In the genomic region with DNA sequence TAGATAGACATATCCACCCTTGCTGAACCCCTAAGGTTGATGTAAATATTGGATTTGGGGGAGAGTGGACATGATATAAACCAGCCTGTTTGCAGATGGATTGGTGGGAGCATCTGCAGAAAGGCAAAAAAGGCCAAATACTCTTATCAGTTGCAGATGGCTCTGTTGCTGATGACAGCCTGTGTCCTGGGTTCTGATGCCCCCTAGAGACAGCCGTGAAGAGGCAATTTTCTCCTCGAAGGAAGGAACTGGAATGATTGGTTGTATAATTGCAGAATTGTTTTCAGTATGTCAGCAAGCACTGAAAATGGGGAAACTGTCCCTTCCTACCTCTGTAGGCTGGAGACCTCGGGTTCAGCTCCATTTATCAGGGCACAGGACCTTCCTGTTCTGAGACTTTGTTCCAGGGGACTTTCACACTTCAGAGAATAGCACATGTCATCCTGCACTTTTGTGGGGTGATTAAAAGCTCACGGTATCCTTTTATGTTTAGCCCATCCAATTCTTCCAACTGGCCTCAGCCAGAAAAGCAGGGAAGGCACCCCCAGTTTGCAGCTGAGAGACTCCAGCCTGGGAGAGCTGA, we compare ENCODE assay signal across 8 cellular contexts.
A peak's percentile ranks its signal among the peaks of the same experiment; 100 is the strongest.
DNase-seq lines count a peak whose midpoint lies in the region; ATAC-seq and TF ChIP-seq lines count a peak whose summit lies in the region.

No MANE protein-coding gene starts in this region.

- TF ChIP-seq POLR2A in lower leg skin (IDR thresholded peaks at IDR 0.05) = no peak

- intact Hi-C loops in activated CD4-positive, alpha-beta T cell treated with anti-CD3 and anti-CD28 coated beads for 36 hours (cut with DNase I, micrococcal nuclease) = loop anchor here (1.0 to 10.0 kb wide), 3 partner anchors 125 to 390 kb away; no protein-coding TSS in a partner anchor
- intact Hi-C loops in tibial artery (cut with DNase I; ENCODE audit: low total_unique reads) (no loop called here), lower leg skin (cut with DNase I; ENCODE audit: low total_unique reads) (no loop called here)

- peak; percentile 49 for ATAC-seq in activated CD4-positive, alpha-beta T cell treated with anti-CD3 and anti-CD28 coated beads for 36 hours

- 32% methylated on average over 4 of the region's 4 CpGs for WGBS in lower leg skin, 2 donors

- H3K27me3 Mint-ChIP-seq in activated CD4-positive, alpha-beta T cell treated with anti-CD3 and anti-CD28 coated beads for 36 hours = no peaks in the 10 kb centered on the region

- no peaks in the 10 kb centered on the region for H3K27me3 ChIP-seq in tibial artery

- H3K27ac ChIP-seq in tibial artery = peak overlapping the region; percentile 5 to 46

- H3K4me1 ChIP-seq in tibial artery = peaks cover 0 to 89% (median 52%) of the 10 kb centered on the region in 4 donors

- peak; percentile 27 for DNase-seq in activated CD4-positive, alpha-beta T cell treated with anti-CD3 and anti-CD28 coated beads for 36 hours
- DNase-seq in activated CD4-positive, alpha-beta T cell treated with anti-CD3 and anti-CD28 coated beads, Interleukin-2, amount 50 U/mL, for 1 hour = no peak
- DNase-seq in NCI-H2171 (lab: John Stamatoyannopoulos, UW) (peak; percentile 59), anterior cingulate cortex (lab: John Stamatoyannopoulos, UW) (peak in 39 of 58 donors; percentile 8 to 72 (median 26)), iPS-NIHi11 (ENCODE audit: low spot score) (peak; percentile 67), tibial artery (peak in 1 of 2 donors; percentile 46), lower leg skin (ENCODE audit: low spot score in 2 of 2) (no peak), OCI-M2 (lab: John Stamatoyannopoulos, UW; ENCODE audit: unreplicated experiment) (no peak)

- peak in 1 of 2 experiments; percentile 31 for TF ChIP-seq CTCF in tibial artery (IDR thresholded peaks at IDR 0.05)
- TF ChIP-seq CTCF in lower leg skin (IDR thresholded peaks at IDR 0.05) = no peak

- H3K36me3 ChIP-seq in tibial artery = peaks cover 0 to 24% (median 10%) of the 10 kb centered on the region in 3 donors

- H3K9me3 ChIP-seq in tibial artery = no peaks in the 10 kb centered on the region

- no peak overlapping the region for H3K27ac Mint-ChIP-seq in activated CD4-positive, alpha-beta T cell treated with anti-CD3 and anti-CD28 coated beads for 36 hours

- POLR2A ChIA-PET in activated CD4-positive, alpha-beta T cell treated with anti-CD3 and anti-CD28 coated beads for 36 hours (lab: Charles Lee) = interaction anchor here (0.6 kb wide), 1 partner anchor 162 kb away, joined by 3 read pairs; no protein-coding TSS in a partner anchor

- peaks cover 15% of the 10 kb centered on the region for H3K36me3 Mint-ChIP-seq in activated CD4-positive, alpha-beta T cell treated with anti-CD3 and anti-CD28 coated beads for 36 hours (ENCODE audit: low read depth)

- no peak overlapping the region for H3K4me3 ChIP-seq in tibial artery
- H3K4me3 ChIP-seq in lower leg skin (ENCODE audit: low read depth, poor library complexity, severe bottlenecking) = no peak overlapping the region

- no peaks in the 10 kb centered on the region for H3K9me3 Mint-ChIP-seq in activated CD4-positive, alpha-beta T cell treated with anti-CD3 and anti-CD28 coated beads for 36 hours (ENCODE audit: low read depth)

- peaks cover 18% of the 10 kb centered on the region for H3K4me1 Mint-ChIP-seq in activated CD4-positive, alpha-beta T cell treated with anti-CD3 and anti-CD28 coated beads for 36 hours

- CTCF ChIA-PET in activated CD4-positive, alpha-beta T cell treated with anti-CD3 and anti-CD28 coated beads for 36 hours (lab: Charles Lee) = interaction anchor here (0.7 to 1.6 kb wide), 8 partner anchors 9 to 164 kb away, joined by 3 to 5 read pairs (median 4); no protein-coding TSS in a partner anchor

- H3K4me3 Mint-ChIP-seq in activated CD4-positive, alpha-beta T cell treated with anti-CD3 and anti-CD28 coated beads for 36 hours = no peak overlapping the region

Comparison
In these comparisons a context has a peak if more than half of its experiments do, and no peak if none do; other contexts are left out.
1. DNase-seq: peak in activated CD4-positive, alpha-beta T cell treated with anti-CD3 and anti-CD28 coated beads for 36 hours (single experiment), NCI-H2171 (single experiment), anterior cingulate cortex (39 of 58) and iPS-NIHi11 (single experiment); none in activated CD4-positive, alpha-beta T cell treated with anti-CD3 and anti-CD28 coated beads, Interleukin-2, amount 50 U/mL, for 1 hour (single experiment), lower leg skin (0 of 2) and OCI-M2 (single experiment).
2. intact Hi-C loops: an anchor here in activated CD4-positive, alpha-beta T cell treated with anti-CD3 and anti-CD28 coated beads for 36 hours (1.0 to 10.0 kb wide); none called in tibial artery and lower leg skin.